Comparison of ENCODE assay signal across 24 cellular contexts in the genomic region with DNA sequence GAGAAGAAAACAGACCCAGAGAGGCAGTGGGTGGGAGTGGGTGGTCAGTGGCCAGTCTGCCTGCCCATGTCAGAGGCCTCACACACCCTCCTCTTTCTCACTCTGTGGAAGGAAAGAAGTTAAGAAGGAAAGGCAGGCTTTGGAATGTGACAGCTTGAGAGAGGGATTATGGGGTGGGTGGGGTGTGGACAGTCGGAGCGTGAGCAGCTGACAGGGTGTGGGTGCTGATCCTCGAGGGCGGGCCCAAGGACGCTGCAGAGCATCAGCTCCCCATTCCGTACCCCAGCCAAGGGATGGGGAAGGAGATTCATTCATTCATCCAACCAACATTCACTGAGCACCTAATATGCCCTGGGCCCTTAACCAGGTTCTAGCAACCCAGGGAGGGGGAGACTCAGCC. TPM values are rescaled to one million over a fixed set of nuclear protein-coding genes. Genes with fewer than 3 reads are reported as not detected.
DNase-seq lines count a peak whose midpoint lies in the region; ATAC-seq, FAIRE-seq and TF ChIP-seq lines count a peak whose summit lies in the region.
"Had no signal": no experiment of that assay in that cellular context is flagged by ENCODE, and none has a peak within 500 bp of the region (broad histone marks: within the 10 kb centered on the region; RNA-seq: fewer than 3 reads in every experiment).

No MANE protein-coding gene starts in this region.

- H3K9me3 ChIP-seq in astrocyte (ENCODE audit: insufficient read depth, low read depth, low read length) = no peaks in the 10 kb centered on the region
- no peaks in the 10 kb centered on the region for H3K9me3 ChIP-seq in osteoblast (ENCODE audit: low read depth, low read length)
- H3K9me3 ChIP-seq: BE2C had no signal

- POLR2A ChIA-PET in activated CD8-positive, alpha-beta T cell treated with anti-CD3 and anti-CD28 coated beads, Interleukin-2, amount 10 ng/mL, durations not matched to agents 7 days and 5 days (lab: Charles Lee) = interaction anchor here (1.0 kb wide), 1 partner anchor 85 kb away, joined by 3 read pairs; the partner anchor contains the start of gene SNRPB

- H2AFZ ChIP-seq in astrocyte (ENCODE audit: low read depth, low read length) = no peak overlapping the region
- no peak overlapping the region for H2AFZ ChIP-seq in osteoblast (ENCODE audit: low read length)
- H2AFZ ChIP-seq: PC-9 had no signal

- H3K9me3 Mint-ChIP-seq in HFFc6 = peaks cover 5% of the 10 kb centered on the region; the same call in 1 of the 2 replicates
- peaks cover 9% of the 10 kb centered on the region for H3K9me3 Mint-ChIP-seq in astrocyte (ENCODE audit: unreplicated experiment)
- peaks cover 4% of the 10 kb centered on the region for H3K9me3 Mint-ChIP-seq in activated T-helper 2 cell treated with anti-CD3 and anti-CD28 coated beads, Interferon-gamma antibody, Interleukin-2, Interleukin-4, amounts not matched to agents 10 μg/mL and 5 μg/mL and 100 μg/mL, durations not matched to agents 14 hours and 24 hours and 36 hours
- no peaks in the 10 kb centered on the region for H3K9me3 Mint-ChIP-seq in activated CD8-positive, alpha-beta T cell treated with anti-CD3 and anti-CD28 coated beads, Interleukin-2, amount 10 ng/mL, durations not matched to agents 7 days and 5 days (ENCODE audit: insufficient read depth)

- H3K4me1 Mint-ChIP-seq in HFFc6 (ENCODE audit: low read depth) = peaks cover 62% of the 10 kb centered on the region
- peaks cover 31% of the 10 kb centered on the region for H3K4me1 Mint-ChIP-seq in astrocyte (ENCODE audit: low read depth, unreplicated experiment)
- H3K4me1 Mint-ChIP-seq in activated T-helper 2 cell treated with anti-CD3 and anti-CD28 coated beads, Interferon-gamma antibody, Interleukin-2, Interleukin-4, amounts not matched to agents 10 μg/mL and 5 μg/mL and 100 μg/mL, durations not matched to agents 14 hours and 24 hours and 36 hours (ENCODE audit: low read depth) = peaks cover 7% of the 10 kb centered on the region
- H3K4me1 Mint-ChIP-seq in activated CD8-positive, alpha-beta T cell treated with anti-CD3 and anti-CD28 coated beads, Interleukin-2, amount 10 ng/mL, durations not matched to agents 7 days and 5 days (ENCODE audit: low read depth) = peaks cover 20% of the 10 kb centered on the region

- peak; percentile 35 for DNase-seq in A172 (ENCODE audit: low spot score)
- peak; percentile 9 for DNase-seq in HFFc6
- DNase-seq in astrocyte (ENCODE audit: low read depth) = no peak
- peak; percentile 58 for DNase-seq in osteoblast (ENCODE audit: insufficient read length, low spot score, missing footprints)
- DNase-seq in activated T-helper 2 cell treated with anti-CD3 and anti-CD28 coated beads, Interferon-gamma antibody, Interleukin-2, Interleukin-4, amounts not matched to agents 10 μg/mL and 5 μg/mL and 100 μg/mL, durations not matched to agents 14 hours and 24 hours and 36 hours (ENCODE audit: low spot score) = no peak
- no peak for DNase-seq in activated CD8-positive, alpha-beta T cell treated with anti-CD3 and anti-CD28 coated beads, Interleukin-2, amount 10 ng/mL, durations not matched to agents 7 days and 5 days
- DNase-seq: BE2C, DMS53, GF-D8, MG63, NCI-H1048, NCI-H1417 treated with DMSO at 0.1 percent for 48 hours, NCI-H187 treated with DMSO at 0.1 percent for 48 hours, NCI-H2107, NCI-H69, PC-9 had no signal

- H3K27me3 Mint-ChIP-seq in HFFc6 (ENCODE audit: insufficient read depth) (no peaks in the 10 kb centered on the region; the same call in 1 of the 2 replicates), astrocyte (ENCODE audit: low read depth, unreplicated experiment) (peaks cover 10% of the 10 kb centered on the region)
- H3K27me3 Mint-ChIP-seq in activated T-helper 2 cell treated with anti-CD3 and anti-CD28 coated beads, Interferon-gamma antibody, Interleukin-2, Interleukin-4, amounts not matched to agents 10 μg/mL and 5 μg/mL and 100 μg/mL, durations not matched to agents 14 hours and 24 hours and 36 hours (ENCODE audit: low read depth) = peaks cover 15% of the 10 kb centered on the region
- peaks cover 17% of the 10 kb centered on the region for H3K27me3 Mint-ChIP-seq in activated CD8-positive, alpha-beta T cell treated with anti-CD3 and anti-CD28 coated beads, Interleukin-2, amount 10 ng/mL, durations not matched to agents 7 days and 5 days (ENCODE audit: low read depth)

- H3K4me3 ChIP-seq in astrocyte (ENCODE audit: insufficient read depth, low read depth, low read length) = no peak overlapping the region
- no peak overlapping the region for H3K4me3 ChIP-seq in osteoblast (ENCODE audit: insufficient read depth, low read length)
- H3K4me3 ChIP-seq: K562, MG63, PC-9 had no signal

- no peak for TF ChIP-seq CTCF in HFFc6 (IDR thresholded peaks at IDR 0.05)
- TF ChIP-seq CTCF in astrocyte (IDR thresholded peaks at IDR 0.05; ENCODE audit: insufficient read depth, low read depth, low read length) = no peak
- no peak for TF ChIP-seq CTCF in osteoblast (IDR thresholded peaks at IDR 0.05; ENCODE audit: extremely low read depth, low read depth, low read length)

- H3K36me3 Mint-ChIP-seq in HFFc6 (ENCODE audit: low read depth) (peaks cover 7% of the 10 kb centered on the region), astrocyte (ENCODE audit: low read depth, unreplicated experiment) (peaks cover 4% of the 10 kb centered on the region)
- no peaks in the 10 kb centered on the region for H3K36me3 Mint-ChIP-seq in activated T-helper 2 cell treated with anti-CD3 and anti-CD28 coated beads, Interferon-gamma antibody, Interleukin-2, Interleukin-4, amounts not matched to agents 10 μg/mL and 5 μg/mL and 100 μg/mL, durations not matched to agents 14 hours and 24 hours and 36 hours (ENCODE audit: low read depth)
- H3K36me3 Mint-ChIP-seq in activated CD8-positive, alpha-beta T cell treated with anti-CD3 and anti-CD28 coated beads, Interleukin-2, amount 10 ng/mL, durations not matched to agents 7 days and 5 days (ENCODE audit: low read depth) = no peaks in the 10 kb centered on the region

- CTCF ChIA-PET in activated CD8-positive, alpha-beta T cell treated with anti-CD3 and anti-CD28 coated beads, Interleukin-2, amount 10 ng/mL, durations not matched to agents 7 days and 5 days (lab: Charles Lee) = no interaction called here

- H3K4me3 Mint-ChIP-seq in HFFc6 (peak overlapping the region; percentile 41; the same call in 1 of the 2 replicates), astrocyte (ENCODE audit: unreplicated experiment) (peak overlapping the region; percentile 57)
- no peak overlapping the region for H3K4me3 Mint-ChIP-seq in activated T-helper 2 cell treated with anti-CD3 and anti-CD28 coated beads, Interferon-gamma antibody, Interleukin-2, Interleukin-4, amounts not matched to agents 10 μg/mL and 5 μg/mL and 100 μg/mL, durations not matched to agents 14 hours and 24 hours and 36 hours (ENCODE audit: low read depth)
- no peak overlapping the region for H3K4me3 Mint-ChIP-seq in activated CD8-positive, alpha-beta T cell treated with anti-CD3 and anti-CD28 coated beads, Interleukin-2, amount 10 ng/mL, durations not matched to agents 7 days and 5 days

- H4K20me1 ChIP-seq in astrocyte (ENCODE audit: insufficient read depth, low read length) = no peaks in the 10 kb centered on the region
- no peaks in the 10 kb centered on the region for H4K20me1 ChIP-seq in osteoblast (ENCODE audit: insufficient read depth, low read length)

- H3K27me3 ChIP-seq in astrocyte (ENCODE audit: insufficient read depth, low read length) (no peaks in the 10 kb centered on the region), osteoblast (ENCODE audit: insufficient read depth, low read length) (no peaks in the 10 kb centered on the region)
- H3K27me3 ChIP-seq: BE2C, MG63 had no signal

- H3K4me2 ChIP-seq in astrocyte (ENCODE audit: low read length) (no peak overlapping the region), osteoblast (ENCODE audit: insufficient read depth, low read length) (no peak overlapping the region)
- H3K4me2 ChIP-seq: PC-9 had no signal

- peak overlapping the region; percentile 98 for H3K27ac Mint-ChIP-seq in HFFc6
- H3K27ac Mint-ChIP-seq in astrocyte (ENCODE audit: unreplicated experiment) = peak overlapping the region; percentile 77
- no peak overlapping the region for H3K27ac Mint-ChIP-seq in activated T-helper 2 cell treated with anti-CD3 and anti-CD28 coated beads, Interferon-gamma antibody, Interleukin-2, Interleukin-4, amounts not matched to agents 10 μg/mL and 5 μg/mL and 100 μg/mL, durations not matched to agents 14 hours and 24 hours and 36 hours
- no peak overlapping the region for H3K27ac Mint-ChIP-seq in activated CD8-positive, alpha-beta T cell treated with anti-CD3 and anti-CD28 coated beads, Interleukin-2, amount 10 ng/mL, durations not matched to agents 7 days and 5 days

- no peak for FAIRE-seq in astrocyte (lab: Jason Lieb, UNC)
- FAIRE-seq: D721Med, GM19239, K562 had no signal

- H3K27ac ChIP-seq in astrocyte (ENCODE audit: low read depth, low read length) (no peak overlapping the region), osteoblast (ENCODE audit: low read depth, low read length) (no peak overlapping the region)
- H3K27ac ChIP-seq: PC-9 had no signal

- H3K36me3 ChIP-seq in astrocyte (ENCODE audit: insufficient read depth, low read length) = no peaks in the 10 kb centered on the region
- H3K36me3 ChIP-seq in osteoblast (ENCODE audit: insufficient read depth, low read length) = no peaks in the 10 kb centered on the region
- H3K36me3 ChIP-seq: BE2C, MG63 had no signal

- H3K79me2 ChIP-seq in astrocyte (ENCODE audit: insufficient read depth, low read length) (no peaks in the 10 kb centered on the region), osteoblast (ENCODE audit: insufficient read depth, low read length) (no peaks in the 10 kb centered on the region)

- H3K4me1 ChIP-seq in astrocyte (ENCODE audit: insufficient read depth, low read length) (peaks cover 14% of the 10 kb centered on the region), osteoblast (ENCODE audit: insufficient read depth, low read length) (peaks cover 11% of the 10 kb centered on the region)
- H3K4me1 ChIP-seq: BE2C had no signal

- intact Hi-C loops in activated T-helper 2 cell treated with anti-CD3 and anti-CD28 coated beads, Interferon-gamma antibody, Interleukin-2, Interleukin-4, amounts not matched to agents 10 μg/mL and 5 μg/mL and 100 μg/mL, durations not matched to agents 14 hours and 24 hours and 36 hours (cut with micrococcal nuclease) = no loop called here

- no peak overlapping the region for H3K9ac ChIP-seq in astrocyte (ENCODE audit: low read length)

- no peak for ATAC-seq in GM19463 (IDR thresholded peaks at IDR 0.05; ENCODE audit: unreplicated experiment)
- no peak for ATAC-seq in activated CD8-positive, alpha-beta T cell treated with anti-CD3 and anti-CD28 coated beads, Interleukin-2, amount 10 ng/mL, durations not matched to agents 7 days and 5 days
- ATAC-seq: K562 had no signal

RNA-seq across cellular contexts. Expression of gene TGM6, which starts 4.8 kb away (rescaled TPM):
- not detected in 2 replicates for total RNA-seq in A172 (2014; rRNA removed; shearing (Covaris generic))
- total RNA-seq in HFFc6 (2021; fragmentation: NEBNext Ultra II Directional; extraction: Animal tissue kit (Norgen Biotek cat#: 25700)) = not detected
- total RNA-seq in astrocyte (not detected in 2 replicates), osteoblast (not detected in 2 replicates)
- not detected in 2 replicates for total RNA-seq in activated T-helper 2 cell treated with anti-CD3 and anti-CD28 coated beads, Interferon-gamma antibody, Interleukin-2, Interleukin-4, amounts not matched to agents 10 μg/mL and 5 μg/mL and 100 μg/mL, durations not matched to agents 14 hours and 24 hours and 36 hours
- not detected for total RNA-seq in activated CD8-positive, alpha-beta T cell treated with anti-CD3 and anti-CD28 coated beads, Interleukin-2, amount 10 ng/mL, durations not matched to agents 7 days and 5 days
- total RNA-seq: A673, H4, K562, LHCN-M2, NCI-H460, PC-9 had no signal

Comparison
In these comparisons a context has a peak if more than half of its experiments do, and no peak if none do; other contexts are left out.
1. DNase-seq: peak in A172 (single experiment), HFFc6 (single experiment) and osteoblast (single experiment); none in astrocyte (single experiment), activated T-helper 2 cell treated with anti-CD3 and anti-CD28 coated beads, Interferon-gamma antibody, Interleukin-2, Interleukin-4, amounts not matched to agents 10 μg/mL and 5 μg/mL and 100 μg/mL, durations not matched to agents 14 hours and 24 hours and 36 hours (single experiment) and activated CD8-positive, alpha-beta T cell treated with anti-CD3 and anti-CD28 coated beads, Interleukin-2, amount 10 ng/mL, durations not matched to agents 7 days and 5 days (single experiment).
2. H3K27ac Mint-ChIP-seq: peak in HFFc6 (single experiment) and astrocyte (single experiment); none in activated T-helper 2 cell treated with anti-CD3 and anti-CD28 coated beads, Interferon-gamma antibody, Interleukin-2, Interleukin-4, amounts not matched to agents 10 μg/mL and 5 μg/mL and 100 μg/mL, durations not matched to agents 14 hours and 24 hours and 36 hours (single experiment) and activated CD8-positive, alpha-beta T cell treated with anti-CD3 and anti-CD28 coated beads, Interleukin-2, amount 10 ng/mL, durations not matched to agents 7 days and 5 days (single experiment).
3. H3K4me3 Mint-ChIP-seq: peak in HFFc6 (single experiment) and astrocyte (single experiment); none in activated T-helper 2 cell treated with anti-CD3 and anti-CD28 coated beads, Interferon-gamma antibody, Interleukin-2, Interleukin-4, amounts not matched to agents 10 μg/mL and 5 μg/mL and 100 μg/mL, durations not matched to agents 14 hours and 24 hours and 36 hours (single experiment) and activated CD8-positive, alpha-beta T cell treated with anti-CD3 and anti-CD28 coated beads, Interleukin-2, amount 10 ng/mL, durations not matched to agents 7 days and 5 days (single experiment).